ENCODE assay signal across 18 cellular contexts in the genomic region with DNA sequence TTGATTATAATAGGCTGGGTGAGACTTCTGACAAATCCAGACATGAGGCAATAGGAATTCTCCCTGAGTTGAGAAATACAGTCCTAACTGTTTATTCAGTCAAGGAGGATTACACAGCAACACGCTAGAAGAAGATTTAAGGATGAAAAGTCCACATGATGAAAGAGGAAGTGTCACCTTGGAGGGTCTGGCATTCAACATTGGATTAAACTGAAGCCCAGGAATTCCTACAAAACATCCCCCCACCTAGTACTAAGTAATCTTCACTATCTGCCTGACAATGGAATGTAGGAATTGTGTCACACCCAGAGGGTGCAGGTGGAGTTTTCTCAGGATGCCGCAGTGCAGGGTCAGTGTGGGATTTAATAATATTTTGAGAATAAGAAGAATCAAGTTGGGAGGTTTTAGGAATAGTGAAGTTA.
DNase-seq lines count a peak whose midpoint lies in the region; ATAC-seq, FAIRE-seq and TF ChIP-seq lines count a peak whose summit lies in the region.
"Had no signal": no experiment of that assay in that cellular context is flagged by ENCODE, and none has a peak within 500 bp of the region (broad histone marks: within the 10 kb centered on the region; RNA-seq: fewer than 3 reads in every experiment).

No MANE protein-coding gene starts in this region.

- no peak overlapping the region for H3K27ac Mint-ChIP-seq in astrocyte (ENCODE audit: unreplicated experiment)
- H3K27ac Mint-ChIP-seq: activated CD4-positive, alpha-beta T cell treated with anti-CD3 and anti-CD28 coated beads, Interleukin-2, amount 10 ng/mL, durations not matched to agents 24 days and 14 days; B cell; T-helper 17 cell had no signal

- no peak for TF ChIP-seq CTCF in AG04450 (IDR thresholded peaks at IDR 0.05; ENCODE audit: low read depth, low read length)
- no peak for TF ChIP-seq CTCF in astrocyte (IDR thresholded peaks at IDR 0.05; ENCODE audit: insufficient read depth, low read depth, low read length)
- no peak for TF ChIP-seq CTCF in hepatocyte (IDR thresholded peaks at IDR 0.05; ENCODE audit: poor library complexity)

- H3K4me1 ChIP-seq in astrocyte (ENCODE audit: insufficient read depth, low read length) (peaks cover 5% of the 10 kb centered on the region), hepatocyte (ENCODE audit: insufficient read depth) (peaks cover 6% of the 10 kb centered on the region)
- H3K4me1 ChIP-seq: prostate gland had no signal

- no peak for ATAC-seq in HG03565 (IDR thresholded peaks at IDR 0.05; ENCODE audit: unreplicated experiment)
- ATAC-seq in GM19455 (IDR thresholded peaks at IDR 0.05; ENCODE audit: unreplicated experiment) = no peak
- ATAC-seq: GM12878, T-helper 17 cell had no signal

- H3K4me1 Mint-ChIP-seq in astrocyte (ENCODE audit: low read depth, unreplicated experiment) = no peaks in the 10 kb centered on the region
- H3K4me1 Mint-ChIP-seq: activated CD4-positive, alpha-beta T cell treated with anti-CD3 and anti-CD28 coated beads, Interleukin-2, amount 10 ng/mL, durations not matched to agents 24 days and 14 days; T-helper 17 cell had no signal

- H3K27me3 ChIP-seq in AG04450 (ENCODE audit: control insufficient read depth, insufficient read depth, low read length) (no peaks in the 10 kb centered on the region), H7 (ENCODE audit: control insufficient read depth, insufficient read depth, low read length) (no peaks in the 10 kb centered on the region), astrocyte (ENCODE audit: insufficient read depth, low read length) (no peaks in the 10 kb centered on the region), hepatocyte (no peaks in the 10 kb centered on the region)

- FAIRE-seq in astrocyte (lab: Jason Lieb, UNC) = no peak
- FAIRE-seq: GM12878, kidney had no signal

- peaks cover 5% of the 10 kb centered on the region; the same call in 1 of the 2 replicates for H3K9me3 ChIP-seq in AG04450 (ENCODE audit: control insufficient read depth, insufficient read depth, low read length)
- no peaks in the 10 kb centered on the region for H3K9me3 ChIP-seq in astrocyte (ENCODE audit: insufficient read depth, low read depth, low read length)
- H3K9me3 ChIP-seq in hepatocyte (ENCODE audit: low read depth) = no peaks in the 10 kb centered on the region
- H3K9me3 ChIP-seq: prostate gland had no signal

- DNase-seq in AG04450 (ENCODE audit: low read depth, low spot score) (peak; percentile 47), H7 (peak; percentile 22), astrocyte (ENCODE audit: low read depth) (peak; percentile 61), hepatocyte (ENCODE audit: low spot score) (peak; percentile 43), NCI-H2107 treated with DMSO at 0.1 percent for 48 hours (lab: John Stamatoyannopoulos, UW; ENCODE audit: unreplicated experiment) (no peak), putamen (ENCODE audit: low spot score) (no peak)
- DNase-seq: activated CD4-positive, alpha-beta T cell treated with anti-CD3 and anti-CD28 coated beads, Interleukin-2, amount 10 ng/mL, durations not matched to agents 24 days and 14 days; anterior cingulate cortex; DND-41; kidney; NCI-H1105 treated with DMSO at 0.1 percent for 48 hours; NCI-H510A treated with DMSO at 0.1 percent for 48 hours; T-helper 17 cell had no signal

- H3K4me2 ChIP-seq in astrocyte (ENCODE audit: low read length) (no peak overlapping the region), hepatocyte (no peak overlapping the region)

- H3K9me3 Mint-ChIP-seq in astrocyte (ENCODE audit: unreplicated experiment) = peaks cover 2% of the 10 kb centered on the region
- H3K9me3 Mint-ChIP-seq: activated CD4-positive, alpha-beta T cell treated with anti-CD3 and anti-CD28 coated beads, Interleukin-2, amount 10 ng/mL, durations not matched to agents 24 days and 14 days had no signal

- POLR2A ChIA-PET in AG04450 (lab: Yijun Ruan, JAX) = interaction anchor here (0.7 to 0.8 kb wide), 2 partner anchors 10 to 298 kb away, joined by 3 to 8 read pairs; no protein-coding TSS in a partner anchor

- H4K20me1 ChIP-seq in astrocyte (ENCODE audit: insufficient read depth, low read length) (no peaks in the 10 kb centered on the region), hepatocyte (ENCODE audit: insufficient read depth, poor library complexity, severe bottlenecking) (no peaks in the 10 kb centered on the region)

- H3K9me2 ChIP-seq in hepatocyte (replicated peaks; ENCODE audit: insufficient read depth) = no peaks in the 10 kb centered on the region

- no peaks in the 10 kb centered on the region for H3K36me3 Mint-ChIP-seq in astrocyte (ENCODE audit: low read depth, unreplicated experiment)

- H3K27ac ChIP-seq in AG04450 (ENCODE audit: low read depth, low read length) = peak overlapping the region; percentile 11
- H3K27ac ChIP-seq in astrocyte (ENCODE audit: low read depth, low read length) = no peak overlapping the region
- no peak overlapping the region for H3K27ac ChIP-seq in hepatocyte
- H3K27ac ChIP-seq: prostate gland had no signal

- CTCF ChIA-PET in AG04450 (lab: Charles Lee) = interaction anchor here (0.9 to 7.5 kb wide), 3 partner anchors 20 to 237 kb away, joined by 3 to 302 read pairs (median 4); no protein-coding TSS in a partner anchor

- H3K79me2 ChIP-seq in astrocyte (ENCODE audit: insufficient read depth, low read length) (no peaks in the 10 kb centered on the region), hepatocyte (no peaks in the 10 kb centered on the region)

- H3K27me3 Mint-ChIP-seq in astrocyte (ENCODE audit: low read depth, unreplicated experiment) = no peaks in the 10 kb centered on the region
- H3K27me3 Mint-ChIP-seq: activated CD4-positive, alpha-beta T cell treated with anti-CD3 and anti-CD28 coated beads, Interleukin-2, amount 10 ng/mL, durations not matched to agents 24 days and 14 days; B cell had no signal

- WGBS in hepatocyte (ENCODE audit: low lambda C conversion rate, missing lambda C conversion rate) = 28% methylated on average over 2 of the region's 2 CpGs

- H3K36me3 ChIP-seq in H7 (replicated peaks; ENCODE audit: control insufficient read depth, insufficient read depth, low read length) (no peaks in the 10 kb centered on the region), astrocyte (ENCODE audit: insufficient read depth, low read length) (no peaks in the 10 kb centered on the region), hepatocyte (replicated peaks; ENCODE audit: insufficient read depth, low read depth) (no peaks in the 10 kb centered on the region)
- H3K36me3 ChIP-seq: prostate gland had no signal

- H2AFZ ChIP-seq in astrocyte (ENCODE audit: low read depth, low read length) = no peak overlapping the region
- H2AFZ ChIP-seq in hepatocyte = no peak overlapping the region

- no peak overlapping the region for H3K4me3 Mint-ChIP-seq in astrocyte (ENCODE audit: unreplicated experiment)
- H3K4me3 Mint-ChIP-seq: activated CD4-positive, alpha-beta T cell treated with anti-CD3 and anti-CD28 coated beads, Interleukin-2, amount 10 ng/mL, durations not matched to agents 24 days and 14 days; B cell; T-helper 17 cell had no signal

- H3K4me3 ChIP-seq in AG04450 (ENCODE audit: low read depth, low read length) (no peak overlapping the region), H7 (ENCODE audit: insufficient read depth, low read depth, low read length) (no peak overlapping the region), astrocyte (ENCODE audit: insufficient read depth, low read depth, low read length) (no peak overlapping the region), hepatocyte (no peak overlapping the region)
- H3K4me3 ChIP-seq: GM12878, prostate gland had no signal

- H3K9ac ChIP-seq in astrocyte (ENCODE audit: low read length) = no peak overlapping the region

Comparison
In these comparisons a context has a peak if more than half of its experiments do, and no peak if none do; other contexts are left out.
1. DNase-seq: peak in AG04450 (single experiment), H7 (single experiment), astrocyte (single experiment) and hepatocyte (single experiment); none in NCI-H2107 treated with DMSO at 0.1 percent for 48 hours (single experiment) and putamen (single experiment).